16 cellular contexts compared by ENCODE assay signal in genomic region chr15:89785064-89785770, GRCh38. TPM values are rescaled to one million over a fixed set of nuclear protein-coding genes. Genes with fewer than 3 reads are reported as not detected.
DNase-seq lines count a peak whose midpoint lies in the region; ATAC-seq, FAIRE-seq and TF ChIP-seq lines count a peak whose summit lies in the region.
"Had no signal": no experiment of that assay in that cellular context is flagged by ENCODE, and none has a peak within 500 bp of the region (broad histone marks: within the 10 kb centered on the region; RNA-seq: fewer than 3 reads in every experiment).

No MANE protein-coding gene starts in this region.

- TF ChIP-seq EP300 in HepG2 (IDR thresholded peaks at IDR 0.05; ENCODE audit: low read depth in 2 of 2, low read length in 2 of 2) (peak in 1 of 2 experiments; percentile 43; a peak in 1 of 4 replicates), HepG2 (CRISPR knock-in tag; IDR thresholded peaks at IDR 0.05; ENCODE audit: borderline replicate concordance) (no peak), suprapubic skin (IDR thresholded peaks at IDR 0.05) (no peak)

- no peaks in the 10 kb centered on the region for H3K79me2 ChIP-seq in HepG2 (ENCODE audit: insufficient read depth, low read length)

- TF ChIP-seq POLR2A in HepG2 (IDR thresholded peaks at IDR 0.05; ENCODE audit: insufficient read depth in 1 of 2, low read depth in 2 of 2, low read length in 2 of 2): no peak
- TF ChIP-seq POLR2A in suprapubic skin (IDR thresholded peaks at IDR 0.05): no peak

- H3K9ac ChIP-seq in adipocyte (ENCODE audit: low read length) (peak overlapping the region; percentile 37), HepG2 (ENCODE audit: insufficient read depth, low read depth, low read length) (no peak overlapping the region)

- 44% methylated on average over 8 of the region's 13 CpGs for WGBS in HepG2 (ENCODE audit: low lambda C conversion rate)
- WGBS in suprapubic skin: 71% methylated on average over 13 of the region's 13 CpGs

- H3K4me1 Mint-ChIP-seq in CD8-positive, alpha-beta T cell (ENCODE audit: low read depth): no peaks in the 10 kb centered on the region

- no peak for TF ChIP-seq RAD21 in HepG2 (CRISPR knock-in tag; IDR thresholded peaks at IDR 0.05)

- peak; percentile 96 for FAIRE-seq in HepG2 (lab: Jason Lieb, UNC)

- H3K27me3 Mint-ChIP-seq in CD8-positive, alpha-beta T cell (ENCODE audit: low read depth): peaks cover 11% of the 10 kb centered on the region

- BruUV-seq in HepG2 (replicated peaks; lab: Mats Ljungman, UMichigan): TSS peak; percentile 87

- H2AFZ ChIP-seq in HepG2 (ENCODE audit: low read length): no peak overlapping the region

- H3K9me3 ChIP-seq in adipocyte (ENCODE audit: control insufficient read depth, low read length) (peaks cover 7% of the 10 kb centered on the region), HepG2 (ENCODE audit: low read length) (no peaks in the 10 kb centered on the region), suprapubic skin (no peaks in the 10 kb centered on the region)
- no peaks in the 10 kb centered on the region for H3K9me3 ChIP-seq in CD8-positive, alpha-beta T cell (ENCODE audit: low read length)

- ATAC-seq in HepG2 (peak; percentile 76), foreskin keratinocyte (no peak)
- ATAC-seq in CD8-positive, alpha-beta T cell: no peak
- ATAC-seq: activated T-helper 17 cell treated with anti-CD3 and anti-CD28 coated beads, Interleukin-2, amount 50 U/mL, for 72 hours had no signal

- peaks cover 55% of the 10 kb centered on the region for H3K36me3 ChIP-seq in adipocyte (ENCODE audit: control insufficient read depth, insufficient read depth, low read length, severe bottlenecking)
- peaks cover 7 to 33% of the 10 kb centered on the region in 2 experiments for H3K36me3 ChIP-seq in HepG2 (replicated peaks in 1 of 2; ENCODE audit: control insufficient read depth in 1 of 2, insufficient read depth in 2 of 2, low read length in 2 of 2)
- H3K36me3 ChIP-seq in suprapubic skin: peaks cover 15% of the 10 kb centered on the region
- no peaks in the 10 kb centered on the region for H3K36me3 ChIP-seq in CD8-positive, alpha-beta T cell (ENCODE audit: insufficient read depth, low read length)

- H3K4me3 ChIP-seq in adipocyte (ENCODE audit: low read length) (no peak overlapping the region), HepG2 (replicated peaks in 1 of 3; ENCODE audit: insufficient read depth in 1 of 3, low read depth in 2 of 3, low read length in 3 of 3) (no peak overlapping the region), suprapubic skin (no peak overlapping the region)
- no peak overlapping the region for H3K4me3 ChIP-seq in CD8-positive, alpha-beta T cell (ENCODE audit: low read depth, low read length)
- H3K4me3 ChIP-seq: esophagus squamous epithelium had no signal

- POLR2A ChIA-PET in HepG2 (lab: Yijun Ruan, JAX): interaction anchor here (0.6 to 2.1 kb wide), 3 partner anchors 10 to 108 kb away, joined by 3 to 6 read pairs (median 5); partner anchors contain the start of gene AP3S2
- POLR2A ChIA-PET in CD8-positive, alpha-beta T cell (lab: Charles Lee): no interaction called here

- no peak overlapping the region for H3K4me2 ChIP-seq in HepG2 (ENCODE audit: low read depth, low read length)

- H3K36me3 Mint-ChIP-seq in CD8-positive, alpha-beta T cell: no peaks in the 10 kb centered on the region

- in situ Hi-C loops in HepG2 (cut with HindIII; ENCODE audit: extremely low pct_ligation_motif_present, low pct_unique_long_range_greater_than_20kb): no loop called here

- CTCF ChIA-PET in HepG2 (lab: Yijun Ruan, JAX; ENCODE audit: low intra/inter-chr PET ratio, low total read pairs): no interaction called here
- CTCF ChIA-PET in CD8-positive, alpha-beta T cell (lab: Charles Lee): no interaction called here

- peaks cover 8% of the 10 kb centered on the region for H3K9me3 Mint-ChIP-seq in CD8-positive, alpha-beta T cell
- H3K9me3 Mint-ChIP-seq: activated T-helper 17 cell treated with anti-CD3 and anti-CD28 coated beads, Interleukin-2, amount 50 U/mL, for 72 hours had no signal

- no peak overlapping the region for H3K27ac Mint-ChIP-seq in CD8-positive, alpha-beta T cell
- H3K27ac Mint-ChIP-seq: activated T-helper 17 cell treated with anti-CD3 and anti-CD28 coated beads, Interleukin-2, amount 50 U/mL, for 72 hours had no signal

- no peaks in the 10 kb centered on the region; the same call in 1 of the 2 replicates for H4K20me1 ChIP-seq in HepG2 (ENCODE audit: insufficient read depth, low read length)

- intact Hi-C loops in HepG2 (cut with micrococcal nuclease; ENCODE audit: unreplicated experiment): no loop called here
- intact Hi-C loops in CD8-positive, alpha-beta T cell (cut with DNase I, micrococcal nuclease): no loop called here

- DNase-seq in HuH-7 (ENCODE audit: low spot score) (peak; percentile 99), adipocyte (ENCODE audit: low read depth) (no peak), HepG2 (ENCODE audit: low spot score) (peak; percentile 85), suprapubic skin (ENCODE audit: low spot score in 2 of 2) (no peak), T-helper 2 cell (no peak), foreskin keratinocyte (no peak)
- DNase-seq in CD8-positive, alpha-beta T cell: no peak
- DNase-seq: activated CD8-positive, alpha-beta memory T cell treated with anti-CD3 and anti-CD28 coated beads for 24 hours; amygdala; esophagus squamous epithelium; HCEC 1CT; hippocampal formation; NCI-H1048; stimulated activated naive CD4-positive, alpha-beta T cell treated with Interleukin-2 at 50 U/mL for 16 hours had no signal

- H3K4me3 Mint-ChIP-seq in CD8-positive, alpha-beta T cell: no peak overlapping the region
- H3K4me3 Mint-ChIP-seq: activated T-helper 17 cell treated with anti-CD3 and anti-CD28 coated beads, Interleukin-2, amount 50 U/mL, for 72 hours had no signal

- peaks cover 40% of the 10 kb centered on the region for H3K4me1 ChIP-seq in adipocyte (ENCODE audit: control insufficient read depth, insufficient read depth, low read length)
- peaks cover 62% of the 10 kb centered on the region for H3K4me1 ChIP-seq in HepG2 (ENCODE audit: insufficient read depth, low read length)
- peaks cover 44% of the 10 kb centered on the region for H3K4me1 ChIP-seq in suprapubic skin
- no peaks in the 10 kb centered on the region for H3K4me1 ChIP-seq in CD8-positive, alpha-beta T cell (ENCODE audit: insufficient read depth, low read length)
- peaks cover 23% of the 10 kb centered on the region for H3K4me1 ChIP-seq in foreskin keratinocyte

- H3K27me3 ChIP-seq in adipocyte (replicated peaks; ENCODE audit: control insufficient read depth, insufficient read depth, low read length) (no peaks in the 10 kb centered on the region), HepG2 (ENCODE audit: control insufficient read depth in 1 of 2, insufficient read depth in 2 of 2, low read length in 2 of 2) (no peaks in the 10 kb centered on the region), suprapubic skin (no peaks in the 10 kb centered on the region), foreskin keratinocyte (no peaks in the 10 kb centered on the region)
- H3K27me3 ChIP-seq in CD8-positive, alpha-beta T cell (ENCODE audit: insufficient read depth, low read length): no peaks in the 10 kb centered on the region
- H3K27me3 ChIP-seq: esophagus squamous epithelium had no signal

- H3K27ac ChIP-seq in HepG2 (ENCODE audit: extremely low read length, insufficient read depth, low read length) (peak overlapping the region; percentile 34), suprapubic skin (peak overlapping the region; percentile 59), foreskin keratinocyte (no peak overlapping the region)
- no peak overlapping the region for H3K27ac ChIP-seq in CD8-positive, alpha-beta T cell (ENCODE audit: low read depth, low read length)
- H3K27ac ChIP-seq: C4-2B had no signal

- TF ChIP-seq CTCF in HepG2 (CRISPR knock-in tag; IDR thresholded peaks at IDR 0.05) (no peak; the same call in 1 of the 2 replicates), suprapubic skin (IDR thresholded peaks at IDR 0.05) (no peak), foreskin keratinocyte (conservative IDR thresholded peaks at IDR 0.05) (no peak)
- no peak for TF ChIP-seq CTCF in CD8-positive, alpha-beta T cell (IDR thresholded peaks at IDR 0.05)

RNA-seq across cellular contexts. Expression of gene MESP2, which starts 9.1 kb away (rescaled TPM):
- not detected in 2 replicates for total RNA-seq in HepG2 (2016; rRNA removed; fragmentation: Illumina TruSeq; extraction: Trizol)
- not detected in 2 replicates for total RNA-seq in HepG2 (2016; cell fraction: cytosol; rRNA removed; fragmentation: Illumina TruSeq; extraction: Trizol; ENCODE audit: low read depth)
- total RNA-seq in HepG2 (2016; cell fraction: insoluble cytoplasmic fraction; rRNA removed; fragmentation: Illumina TruSeq; extraction: Trizol): 0.13 TPM in 1 of 2 replicates, not detected in the other
- total RNA-seq in HepG2 (2016; cell fraction: membrane; rRNA removed; fragmentation: Illumina TruSeq; extraction: Trizol): not detected in 2 replicates
- total RNA-seq in HepG2 (2016; cell fraction: nucleus; rRNA removed; fragmentation: Illumina TruSeq; extraction: Trizol): not detected in 2 replicates
- not detected in 2 replicates for polyA plus RNA-seq in HepG2 (2011; rRNA removed)
- not detected in 2 replicates for polyA plus RNA-seq in HepG2 (2011; cell fraction: cytosol; rRNA removed)
- not detected in 2 replicates for polyA plus RNA-seq in HepG2 (2011; cell fraction: nucleus; rRNA removed)
- not detected in 2 replicates for polyA plus RNA-seq in HepG2 (2012)
- polyA plus RNA-seq in HepG2 (2016; cell fraction: cytosol; fragmentation: Illumina TruSeq; extraction: Trizol; ENCODE audit: low read depth): not detected in 2 replicates
- polyA plus RNA-seq in HepG2 (2016; cell fraction: insoluble cytoplasmic fraction; fragmentation: Illumina TruSeq; extraction: Trizol; ENCODE audit: low read depth): not detected in 2 replicates
- polyA plus RNA-seq in HepG2 (2016; cell fraction: membrane; fragmentation: Illumina TruSeq; extraction: Trizol; ENCODE audit: low read depth): not detected in 2 replicates
- polyA plus RNA-seq in HepG2 (2016; cell fraction: nucleus; fragmentation: Illumina TruSeq; extraction: Trizol; ENCODE audit: insufficient read depth, low read depth): not detected in 2 replicates
- not detected in 2 replicates for polyA minus RNA-seq in HepG2 (2011; rRNA and poly(A)+ RNA removed; ENCODE audit: low replicate concordance)
- not detected in 2 replicates for polyA minus RNA-seq in HepG2 (2011; cell fraction: cytosol; rRNA and poly(A)+ RNA removed)
- polyA minus RNA-seq in HepG2 (2011; cell fraction: nucleus; rRNA and poly(A)+ RNA removed): not detected in 2 replicates
- total RNA-seq in suprapubic skin: 1 to 10 TPM in 1 of 4 donors, not detected in 3; 1.1 TPM
- not detected for total RNA-seq in CD8-positive, alpha-beta T cell
- 0.88 and 1.3 TPM in 2 replicates for total RNA-seq in foreskin keratinocyte
- 1.2 TPM in 2 replicates for polyA plus RNA-seq in foreskin keratinocyte

RNA-seq across cellular contexts. Expression of gene ANPEP, which starts 29.4 kb away (rescaled TPM):
- total RNA-seq in HepG2 (2016; rRNA removed; fragmentation: Illumina TruSeq; extraction: Trizol) (34.6 and 60.4 TPM in 2 replicates), suprapubic skin (10 to 100 TPM; 14.2 to 25.1 (median 19.0) TPM), foreskin keratinocyte (42.1 and 90.9 TPM in 2 replicates)
- total RNA-seq in HepG2 (2016; cell fraction: cytosol; rRNA removed; fragmentation: Illumina TruSeq; extraction: Trizol; ENCODE audit: low read depth): 15.6 and 16.8 TPM in 2 replicates
- total RNA-seq in HepG2 (2016; cell fraction: insoluble cytoplasmic fraction; rRNA removed; fragmentation: Illumina TruSeq; extraction: Trizol): 26.1 and 65.2 TPM in 2 replicates
- 26.0 and 27.7 TPM in 2 replicates for total RNA-seq in HepG2 (2016; cell fraction: membrane; rRNA removed; fragmentation: Illumina TruSeq; extraction: Trizol)
- total RNA-seq in HepG2 (2016; cell fraction: nucleus; rRNA removed; fragmentation: Illumina TruSeq; extraction: Trizol): 86.6 and 113 TPM in 2 replicates
- polyA plus RNA-seq in HepG2 (2011; rRNA removed) (91.6 and 133 TPM in 2 replicates), foreskin keratinocyte (37.0 and 78.2 TPM in 2 replicates)
- 71.6 and 76.1 TPM in 2 replicates for polyA plus RNA-seq in HepG2 (2011; cell fraction: cytosol; rRNA removed)
- 264 and 286 TPM in 2 replicates for polyA plus RNA-seq in HepG2 (2011; cell fraction: nucleus; rRNA removed)
- polyA plus RNA-seq in HepG2 (2012): 157 and 182 TPM in 2 replicates
- polyA plus RNA-seq in HepG2 (2016; cell fraction: cytosol; fragmentation: Illumina TruSeq; extraction: Trizol; ENCODE audit: low read depth): 14.0 and 14.9 TPM in 2 replicates
- polyA plus RNA-seq in HepG2 (2016; cell fraction: insoluble cytoplasmic fraction; fragmentation: Illumina TruSeq; extraction: Trizol; ENCODE audit: low read depth): 44.3 and 62.9 TPM in 2 replicates
- 31.7 and 35.7 TPM in 2 replicates for polyA plus RNA-seq in HepG2 (2016; cell fraction: membrane; fragmentation: Illumina TruSeq; extraction: Trizol; ENCODE audit: low read depth)
- 327 and 338 TPM in 2 replicates for polyA plus RNA-seq in HepG2 (2016; cell fraction: nucleus; fragmentation: Illumina TruSeq; extraction: Trizol; ENCODE audit: insufficient read depth, low read depth)
- polyA minus RNA-seq in HepG2 (2011; rRNA and poly(A)+ RNA removed; ENCODE audit: low replicate concordance): 0.07 and 103 TPM in 2 replicates
- polyA minus RNA-seq in HepG2 (2011; cell fraction: cytosol; rRNA and poly(A)+ RNA removed): 60.8 and 79.8 TPM in 2 replicates
- 44.8 and 60.0 TPM in 2 replicates for polyA minus RNA-seq in HepG2 (2011; cell fraction: nucleus; rRNA and poly(A)+ RNA removed)
- under 1 TPM; 0.19 to 0.43 TPM for total RNA-seq in CD8-positive, alpha-beta T cell

RNA-seq across cellular contexts. Expression of gene MESP1, which starts 34.2 kb away (rescaled TPM):
- not detected in 2 replicates for total RNA-seq in HepG2 (2016; rRNA removed; fragmentation: Illumina TruSeq; extraction: Trizol)
- 0.09 TPM in 1 of 2 replicates, not detected in the other for total RNA-seq in HepG2 (2016; cell fraction: cytosol; rRNA removed; fragmentation: Illumina TruSeq; extraction: Trizol; ENCODE audit: low read depth)
- total RNA-seq in HepG2 (2016; cell fraction: insoluble cytoplasmic fraction; rRNA removed; fragmentation: Illumina TruSeq; extraction: Trizol): not detected in 2 replicates
- total RNA-seq in HepG2 (2016; cell fraction: membrane; rRNA removed; fragmentation: Illumina TruSeq; extraction: Trizol): not detected in 2 replicates
- not detected in 2 replicates for total RNA-seq in HepG2 (2016; cell fraction: nucleus; rRNA removed; fragmentation: Illumina TruSeq; extraction: Trizol)
- polyA plus RNA-seq in HepG2 (2011; rRNA removed): not detected in 2 replicates
- polyA plus RNA-seq in HepG2 (2011; cell fraction: cytosol; rRNA removed): not detected in 2 replicates
- not detected in 2 replicates for polyA plus RNA-seq in HepG2 (2011; cell fraction: nucleus; rRNA removed)
- polyA plus RNA-seq in HepG2 (2012): not detected in 2 replicates
- 0.09 TPM in 1 of 2 replicates, not detected in the other for polyA plus RNA-seq in HepG2 (2016; cell fraction: cytosol; fragmentation: Illumina TruSeq; extraction: Trizol; ENCODE audit: low read depth)
- polyA plus RNA-seq in HepG2 (2016; cell fraction: insoluble cytoplasmic fraction; fragmentation: Illumina TruSeq; extraction: Trizol; ENCODE audit: low read depth): not detected in 2 replicates
- polyA plus RNA-seq in HepG2 (2016; cell fraction: membrane; fragmentation: Illumina TruSeq; extraction: Trizol; ENCODE audit: low read depth): not detected in 2 replicates
- polyA plus RNA-seq in HepG2 (2016; cell fraction: nucleus; fragmentation: Illumina TruSeq; extraction: Trizol; ENCODE audit: insufficient read depth, low read depth): not detected in 2 replicates
- 1.7 TPM in 1 of 2 replicates, not detected in the other for polyA minus RNA-seq in HepG2 (2011; rRNA and poly(A)+ RNA removed; ENCODE audit: low replicate concordance)
- 1.3 TPM in 1 of 2 replicates, not detected in the other for polyA minus RNA-seq in HepG2 (2011; cell fraction: cytosol; rRNA and poly(A)+ RNA removed)
- 0.26 TPM in 1 of 2 replicates, not detected in the other for polyA minus RNA-seq in HepG2 (2011; cell fraction: nucleus; rRNA and poly(A)+ RNA removed)
- 1 to 10 TPM in 2 of 4 donors, under 1 TPM in 2; 0.49 to 1.9 (median 0.89) TPM for total RNA-seq in suprapubic skin
- total RNA-seq in CD8-positive, alpha-beta T cell: under 1 TPM; 0.19 to 0.24 TPM
- 0.11 and 0.14 TPM in 2 replicates for total RNA-seq in foreskin keratinocyte
- polyA plus RNA-seq in foreskin keratinocyte: 0.47 and 0.63 TPM in 2 replicates

Comparison
In these comparisons a context has a peak if more than half of its experiments do, and no peak if none do; other contexts are left out.
1. DNase-seq: peak in HuH-7 (single experiment) and HepG2 (single experiment); none in adipocyte (single experiment), suprapubic skin (0 of 2), CD8-positive, alpha-beta T cell (0 of 7), T-helper 2 cell (0 of 5) and foreskin keratinocyte (0 of 2).
2. H3K27ac ChIP-seq: peak in HepG2 (single experiment) and suprapubic skin (single experiment); none in CD8-positive, alpha-beta T cell (single experiment) and foreskin keratinocyte (single experiment).
3. RNA of gene ANPEP, which starts 29.4 kb away (total RNA-seq): 15.6 to 113 TPM in HepG2, 42.1 to 90.9 TPM in foreskin keratinocyte and 14.2 to 25.1 TPM in suprapubic skin; 0.19 to 0.43 TPM in CD8-positive, alpha-beta T cell; every median in the first group is over 10 times any median in the second.